In the genomic region with DNA sequence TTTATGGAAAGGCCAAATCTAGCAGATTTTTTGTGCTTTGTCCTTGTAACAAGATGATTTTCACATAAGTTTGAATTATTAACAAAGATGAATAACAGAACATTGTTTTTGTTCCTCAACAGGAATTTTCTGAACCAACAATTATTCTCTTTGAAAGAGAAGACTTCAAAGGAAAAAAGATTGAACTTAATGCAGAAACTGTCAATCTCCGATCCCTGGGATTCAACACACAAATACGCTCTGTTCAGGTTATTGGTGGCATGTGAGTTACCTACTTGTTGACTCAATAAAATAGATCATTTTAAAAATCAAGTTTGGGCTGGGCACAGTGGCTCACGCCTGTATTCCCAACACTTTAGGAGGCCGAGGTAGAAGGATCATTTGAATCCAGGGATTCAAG, we compare ENCODE assay signal across 27 cellular contexts.
"Had no signal": no experiment of that assay in that cellular context is flagged by ENCODE, and none has a peak within 500 bp of the region (broad histone marks: within the 10 kb centered on the region; RNA-seq: fewer than 3 reads in every experiment).

No MANE protein-coding gene starts in this region.

- H3K9me3 ChIP-seq: esophagus squamous epithelium, gastroesophageal sphincter, pancreas, psoas muscle, right atrium auricular region, stomach, transverse colon had no signal

- H3K27me3 Mint-ChIP-seq: activated naive CD4-positive, alpha-beta T cell treated with anti-CD3 and anti-CD28 coated beads, Interleukin-2, amount 10 ng/mL, durations not matched to agents 7 days and 5 days; brain; natural killer cell treated with Interleukin-12 subunit alpha and Interleukin-12 subunit beta and Interleukin-15 and Interleukin-18, amount 100 ng/mL, for 72 hours had no signal

- H3K4me3 ChIP-seq: esophagus squamous epithelium, gastroesophageal sphincter, pancreas, psoas muscle, right atrium auricular region, stomach, transverse colon had no signal

- ATAC-seq: gastroesophageal sphincter; left ventricle myocardium superior; natural killer cell treated with Interleukin-12 subunit alpha and Interleukin-12 subunit beta and Interleukin-15 and Interleukin-18, amount 100 ng/mL, for 72 hours; pancreas; psoas muscle had no signal

- H3K36me3 ChIP-seq: right atrium auricular region had no signal

- H3K9me3 Mint-ChIP-seq: activated naive CD4-positive, alpha-beta T cell treated with anti-CD3 and anti-CD28 coated beads, Interleukin-2, amount 10 ng/mL, durations not matched to agents 7 days and 5 days; brain; natural killer cell treated with Interleukin-12 subunit alpha and Interleukin-12 subunit beta and Interleukin-15 and Interleukin-18, amount 100 ng/mL, for 72 hours; T-helper 1 cell treated with Interleukin-12 subunit alpha and Interleukin-12 subunit beta and Interleukin-4 antibody, amounts not matched to agents 30 μg/mL and 1 μg/mL, for 36 hours had no signal

- H3K27ac ChIP-seq: gastroesophageal sphincter, pancreas, psoas muscle, right atrium auricular region, stomach, transverse colon had no signal

- DNase-seq: activated CD4-positive, CD25-positive, alpha-beta regulatory T cell treated with anti-CD3 and anti-CD28 coated beads, Interleukin-2, amount 50 U/mL, for 72 hours; activated CD8-positive, alpha-beta memory T cell treated with anti-CD3 and anti-CD28 coated beads for 24 hours; activated CD8-positive, alpha-beta memory T cell treated with anti-CD3 and anti-CD28 coated beads, Interleukin-2, amount 50 U/mL, for 48 hours; activated effector memory CD4-positive, alpha-beta T cell treated with anti-CD3 and anti-CD28 coated beads, Interleukin-2, amount 50 U/mL, for 16 hours; activated naive CD4-positive, alpha-beta T cell treated with anti-CD3 and anti-CD28 coated beads, Interleukin-2, amount 10 ng/mL, durations not matched to agents 7 days and 5 days; activated T-cell treated with anti-CD3 and anti-CD28 coated beads, Interleukin-2, amount 50 U/mL, for 48 hours; aorta; caudate nucleus; dermis blood vessel endothelial cell; effector memory CD4-positive, alpha-beta T cell; esophagus squamous epithelium; head of caudate nucleus; hypothalamus; left ventricle myocardium superior; pancreas; psoas muscle; stimulated activated CD4-positive, alpha-beta T cell treated with anti-CD3 and anti-CD28 coated beads, Interleukin-12 subunit alpha, Interleukin-12 subunit beta, amount 100 ng/mL, for 4 hours; stimulated activated CD4-positive, alpha-beta T cell treated with anti-CD3 and anti-CD28 coated beads, Interleukin-4, amount 100 ng/mL, for 4 hours; stomach; transverse colon had no signal

- H3K4me1 ChIP-seq: gastroesophageal sphincter, pancreas, psoas muscle, right atrium auricular region, stomach, transverse colon had no signal

- H3K4me3 Mint-ChIP-seq: activated naive CD4-positive, alpha-beta T cell treated with anti-CD3 and anti-CD28 coated beads, Interleukin-2, amount 10 ng/mL, durations not matched to agents 7 days and 5 days; brain; natural killer cell treated with Interleukin-12 subunit alpha and Interleukin-12 subunit beta and Interleukin-15 and Interleukin-18, amount 100 ng/mL, for 72 hours; T-helper 1 cell treated with Interleukin-12 subunit alpha and Interleukin-12 subunit beta and Interleukin-4 antibody, amounts not matched to agents 30 μg/mL and 1 μg/mL, for 36 hours had no signal

- FAIRE-seq: endothelial cell of umbilical vein, pancreas, urothelium cell line had no signal

- H3K36me3 Mint-ChIP-seq: brain had no signal

- H3K27me3 ChIP-seq: esophagus squamous epithelium, gastroesophageal sphincter, pancreas, right atrium auricular region, stomach, transverse colon had no signal

- H3K4me1 Mint-ChIP-seq: brain had no signal

- H3K27ac Mint-ChIP-seq: activated naive CD4-positive, alpha-beta T cell treated with anti-CD3 and anti-CD28 coated beads, Interleukin-2, amount 10 ng/mL, durations not matched to agents 7 days and 5 days; brain; natural killer cell treated with Interleukin-12 subunit alpha and Interleukin-12 subunit beta and Interleukin-15 and Interleukin-18, amount 100 ng/mL, for 72 hours; T-helper 1 cell treated with Interleukin-12 subunit alpha and Interleukin-12 subunit beta and Interleukin-4 antibody, amounts not matched to agents 30 μg/mL and 1 μg/mL, for 36 hours had no signal
